17 cellular contexts compared by ENCODE assay signal in the genomic region with DNA sequence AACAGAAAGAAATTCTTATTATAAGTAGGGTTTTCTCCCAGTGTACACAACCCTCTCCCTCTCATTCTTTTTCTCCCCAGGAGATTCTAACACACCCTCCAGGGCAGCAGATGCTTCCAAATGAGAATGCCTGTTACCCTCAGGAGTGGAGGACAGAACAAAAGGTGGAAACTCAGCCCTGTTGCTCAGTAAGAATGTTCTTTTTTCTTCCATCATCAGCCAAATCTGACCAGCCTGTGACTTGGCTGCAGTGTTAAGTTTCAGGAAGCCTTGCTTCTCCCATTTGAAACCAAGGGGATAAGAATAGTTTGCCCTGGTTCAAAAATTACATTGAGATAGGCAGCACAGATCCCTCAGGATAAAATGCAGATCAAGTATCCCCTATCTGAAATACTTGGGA.
"Had no signal": no experiment of that assay in that cellular context is flagged by ENCODE, and none has a peak within 500 bp of the region (broad histone marks: within the 10 kb centered on the region; RNA-seq: fewer than 3 reads in every experiment).

No MANE protein-coding gene starts in this region.

- H3K27ac ChIP-seq: adrenal gland, colonic mucosa, foreskin keratinocyte, tibial artery, vagina had no signal

- H3K4me1 ChIP-seq: colonic mucosa, foreskin keratinocyte, tibial artery, vagina had no signal

- DNase-seq: activated CD4-positive, alpha-beta T cell treated with anti-CD3 and anti-CD28 coated beads for 48 hours; activated CD8-positive, alpha-beta T cell treated with anti-CD3 and anti-CD28 coated beads for 36 hours; activated effector memory CD4-positive, alpha-beta T cell treated with Interleukin-2 at 50 U/mL for 16 hours; activated naive CD4-positive, alpha-beta T cell treated with anti-CD3 and anti-CD28 coated beads, Interleukin-2, amount 50 U/mL, for 16 hours; activated T-cell treated with anti-CD3 and anti-CD28 coated beads, Interleukin-2, amount 50 U/mL, for 4 hours; caudate nucleus; colonic mucosa; effector CD4-positive, alpha-beta T cell; foreskin keratinocyte; kidney glomerular epithelial cell; mesendoderm; nephron progenitor cell; T-helper 17 cell; tibial artery had no signal

- ATAC-seq: activated CD8-positive, alpha-beta T cell treated with anti-CD3 and anti-CD28 coated beads for 36 hours; activated T-cell treated with anti-CD3 and anti-CD28 coated beads, Interleukin-2, amount 50 U/mL, for 4 hours; foreskin keratinocyte; stimulated activated memory B cell treated with anti-CD40 and anti-IgM and Interleukin-4, amounts not matched to agents 10 μg/mL and 1 μg/mL and 100 μg/mL, for 72 hours; T-helper 17 cell had no signal

- H3K4me3 ChIP-seq: adrenal gland, colonic mucosa, tibial artery, vagina had no signal

- H3K36me3 ChIP-seq: adrenal gland, colonic mucosa, tibial artery, vagina had no signal

- H3K27me3 ChIP-seq: adrenal gland, colonic mucosa, tibial artery, vagina had no signal

- H3K36me3 Mint-ChIP-seq: stimulated activated memory B cell treated with anti-CD40 and anti-IgM and Interleukin-4, amounts not matched to agents 10 μg/mL and 1 μg/mL and 100 μg/mL, for 72 hours had no signal

- H3K9me3 Mint-ChIP-seq: activated CD8-positive, alpha-beta T cell treated with anti-CD3 and anti-CD28 coated beads for 36 hours; activated T-cell treated with anti-CD3 and anti-CD28 coated beads, Interleukin-2, amount 50 U/mL, for 4 hours; nephron progenitor cell; stimulated activated memory B cell treated with anti-CD40 and anti-IgM and Interleukin-4, amounts not matched to agents 10 μg/mL and 1 μg/mL and 100 μg/mL, for 72 hours had no signal

- H3K27ac Mint-ChIP-seq: activated CD8-positive, alpha-beta T cell treated with anti-CD3 and anti-CD28 coated beads for 36 hours; nephron progenitor cell; stimulated activated memory B cell treated with anti-CD40 and anti-IgM and Interleukin-4, amounts not matched to agents 10 μg/mL and 1 μg/mL and 100 μg/mL, for 72 hours; T-helper 17 cell had no signal

- H3K4me3 Mint-ChIP-seq: activated CD8-positive, alpha-beta T cell treated with anti-CD3 and anti-CD28 coated beads for 36 hours; activated T-cell treated with anti-CD3 and anti-CD28 coated beads, Interleukin-2, amount 50 U/mL, for 4 hours; nephron progenitor cell; stimulated activated memory B cell treated with anti-CD40 and anti-IgM and Interleukin-4, amounts not matched to agents 10 μg/mL and 1 μg/mL and 100 μg/mL, for 72 hours; T-helper 17 cell had no signal

- H3K4me1 Mint-ChIP-seq: nephron progenitor cell; stimulated activated memory B cell treated with anti-CD40 and anti-IgM and Interleukin-4, amounts not matched to agents 10 μg/mL and 1 μg/mL and 100 μg/mL, for 72 hours; T-helper 17 cell had no signal

- H3K27me3 Mint-ChIP-seq: T-helper 17 cell had no signal

- H3K9me3 ChIP-seq: adrenal gland, colonic mucosa, tibial artery, vagina had no signal
